In genomic region chr15:51926808-51927207, GRCh38 we compare ENCODE assay signal across 26 cellular contexts.
"Had no signal": no experiment of that assay in that cellular context is flagged by ENCODE, and none has a peak within 500 bp of the region (broad histone marks: within the 10 kb centered on the region; RNA-seq: fewer than 3 reads in every experiment).

No MANE protein-coding gene starts in this region.

- FAIRE-seq: frontal cortex, keratinocyte, pancreas had no signal

- H3K27ac Mint-ChIP-seq: mesothelial cell of epicardium, progenitor cell of endocrine pancreas had no signal

- H3K4me1 ChIP-seq: pancreas, thyroid gland, vagina had no signal

- H3K9me3 Mint-ChIP-seq: mesothelial cell of epicardium; naive B cell; natural killer cell treated with Interleukin-12 subunit alpha and Interleukin-12 subunit beta and Interleukin-15 and Interleukin-18, amount 100 ng/mL, for 72 hours; neural crest cell had no signal

- H3K27me3 ChIP-seq: dorsolateral prefrontal cortex, neutrophil, pancreas, stomach, thyroid gland, vagina had no signal

- H3K4me2 ChIP-seq: smooth muscle cell had no signal

- H3K4me3 Mint-ChIP-seq: mesothelial cell of epicardium; naive B cell; natural killer cell treated with Interleukin-12 subunit alpha and Interleukin-12 subunit beta and Interleukin-15 and Interleukin-18, amount 100 ng/mL, for 72 hours; neural crest cell had no signal

- H3K27ac ChIP-seq: dorsolateral prefrontal cortex, neutrophil, pancreas, stomach, thyroid gland, vagina had no signal

- DNase-seq: dorsolateral prefrontal cortex; effector CD4-positive, alpha-beta T cell; mesenchymal stem cell; mucosa of descending colon; naive B cell; pancreas; stimulated activated CD4-positive, alpha-beta T cell treated with anti-CD3 and anti-CD28 coated beads, Interleukin-12 subunit alpha, Interleukin-12 subunit beta, amount 100 ng/mL, for 4 hours; stimulated activated CD4-positive, alpha-beta T cell treated with anti-CD3 and anti-CD28 coated beads, Interleukin-1b, Interleukin-23, amount 100 ng/mL, for 48 hours; stimulated activated CD4-positive, alpha-beta T cell treated with anti-CD3 and anti-CD28 coated beads, Interleukin-4, amount 100 ng/mL, for 1 hour; stimulated activated CD8-positive, alpha-beta memory T cell treated with anti-CD3 and anti-CD28 coated beads, Interleukin-4, amount 100 ng/mL, for 48 hours; stimulated activated naive CD4-positive, alpha-beta T cell treated with Interleukin-2 at 50 U/mL for 16 hours; stomach; thyroid gland; trophoblast cell had no signal

- H3K4me3 ChIP-seq: dorsolateral prefrontal cortex, lung, mucosa of descending colon, pancreas, smooth muscle cell, stomach, thyroid gland, vagina had no signal

- ATAC-seq: left lobe of liver; mucosa of descending colon; natural killer cell treated with Interleukin-12 subunit alpha and Interleukin-12 subunit beta and Interleukin-15 and Interleukin-18, amount 100 ng/mL, for 72 hours; pancreas; sciatic nerve had no signal

- H3K36me3 ChIP-seq: pancreas had no signal

- H3K9me3 ChIP-seq: mucosa of descending colon, neutrophil, pancreas, stomach, thyroid gland, vagina had no signal

- H3K27me3 Mint-ChIP-seq: naive B cell; natural killer cell treated with Interleukin-12 subunit alpha and Interleukin-12 subunit beta and Interleukin-15 and Interleukin-18, amount 100 ng/mL, for 72 hours; progenitor cell of endocrine pancreas had no signal

- H3K4me1 Mint-ChIP-seq: mesothelial cell of epicardium had no signal
